In the genomic region with DNA sequence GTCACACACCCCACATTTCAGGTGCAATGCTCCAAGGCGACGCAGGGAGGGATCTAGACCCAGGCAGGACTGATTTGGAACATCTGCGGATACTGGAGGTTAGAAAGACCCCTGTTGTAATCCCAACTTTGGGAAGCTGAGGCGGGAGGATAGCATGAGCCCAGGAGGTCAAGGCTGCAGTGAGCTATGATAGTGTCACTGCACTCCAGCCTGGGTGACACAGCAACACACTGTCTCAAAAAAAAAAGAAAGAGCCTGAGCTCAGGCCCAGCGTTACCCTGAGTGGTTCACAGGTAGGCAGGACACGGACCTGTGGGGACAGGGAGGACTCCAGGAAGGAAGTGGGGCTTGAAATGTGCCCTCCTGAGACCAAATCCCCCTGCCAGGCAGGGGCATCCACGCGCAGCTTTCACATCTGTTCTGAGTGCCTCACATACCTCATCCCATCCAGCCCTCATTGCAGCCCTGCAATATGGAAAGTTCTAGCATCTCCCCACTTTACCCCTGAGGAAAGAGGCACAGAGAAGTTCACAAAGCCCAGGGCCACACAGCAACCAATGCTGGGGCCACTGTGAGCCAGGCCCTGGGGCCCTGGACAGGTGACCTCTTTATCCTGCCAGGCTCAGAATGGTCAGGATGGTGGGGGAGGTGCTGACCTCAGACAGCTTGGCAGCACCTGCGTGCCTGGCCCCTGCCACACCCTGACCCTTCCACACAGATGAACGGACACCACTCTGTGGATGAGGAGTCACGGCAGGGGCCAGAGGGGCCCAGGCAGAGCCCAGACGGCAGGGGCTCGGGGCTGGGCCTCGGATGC, we compare ENCODE assay signal across 16 cellular contexts. TPM values are rescaled to one million over a fixed set of nuclear protein-coding genes. Genes with fewer than 3 reads are reported as not detected.
DNase-seq lines count a peak whose midpoint lies in the region; ATAC-seq and TF ChIP-seq lines count a peak whose summit lies in the region.
"Had no signal": no experiment of that assay in that cellular context is flagged by ENCODE, and none has a peak within 500 bp of the region (broad histone marks: within the 10 kb centered on the region; RNA-seq: fewer than 3 reads in every experiment).

No MANE protein-coding gene starts in this region.

- 66 to 86% (median 73%) methylated on average over 14 of the region's 14 CpGs for WGBS in heart left ventricle, 4 donors

- H3K9me3 ChIP-seq in heart left ventricle (no peaks in the 10 kb centered on the region), uterus (no peaks in the 10 kb centered on the region)
- H3K9me3 ChIP-seq: ascending aorta had no signal

- DNase-seq in heart left ventricle (no peak), Right ventricle myocardium inferior (ENCODE audit: missing footprints) (no peak), mesothelial cell of epicardium (ENCODE audit: low spot score in 2 of 2, unreplicated experiment in 2 of 2) (no peak), uterus (no peak), foreskin keratinocyte (no peak), hepatic stellate cell (ENCODE audit: low spot score) (no peak)
- DNase-seq: activated CD8-positive, alpha-beta memory T cell treated with anti-CD3 and anti-CD28 coated beads for 24 hours; activated effector memory CD4-positive, alpha-beta T cell treated with Interleukin-2 at 50 U/mL for 16 hours; EL; GM23248; natural killer cell; NCI-H774 had no signal

- ATAC-seq in heart left ventricle (no peak), Right ventricle myocardium inferior (no peak), foreskin keratinocyte (no peak), HG03521 (IDR thresholded peaks at IDR 0.05; ENCODE audit: unreplicated experiment) (no peak)
- ATAC-seq: natural killer cell had no signal

- peaks cover 0 to 2% (median 0%) of the 10 kb centered on the region in 5 experiments for H3K9me3 Mint-ChIP-seq in brain
- H3K9me3 Mint-ChIP-seq in mesothelial cell of epicardium, result no peaks in the 10 kb centered on the region
- H3K9me3 Mint-ChIP-seq: dendritic cell treated with granulocyte-macrophage colony-stimulating factor and Interleukin-4, amounts not matched to agents 40 ng/mL and 50 ng/mL, for 4 days; natural killer cell had no signal

- no peak for TF ChIP-seq CTCF in heart left ventricle (IDR thresholded peaks at IDR 0.05)
- no peak for TF ChIP-seq CTCF in brain (conservative IDR thresholded peaks at IDR 0.05)
- no peak for TF ChIP-seq CTCF in mesothelial cell of epicardium (IDR thresholded peaks at IDR 0.05; ENCODE audit: unreplicated experiment)
- TF ChIP-seq CTCF in uterus (IDR thresholded peaks at IDR 0.05), result no peak
- TF ChIP-seq CTCF in foreskin keratinocyte (conservative IDR thresholded peaks at IDR 0.05), result no peak

- H3K4me3 Mint-ChIP-seq in brain, result peak overlapping the region in 1 of 5 experiments; percentile 45
- no peak overlapping the region for H3K4me3 Mint-ChIP-seq in mesothelial cell of epicardium
- H3K4me3 Mint-ChIP-seq: dendritic cell treated with granulocyte-macrophage colony-stimulating factor and Interleukin-4, amounts not matched to agents 40 ng/mL and 50 ng/mL, for 4 days; natural killer cell had no signal

- H3K27me3 Mint-ChIP-seq in brain (no peaks in the 10 kb centered on the region), mesothelial cell of epicardium (ENCODE audit: low read depth) (no peaks in the 10 kb centered on the region)

- no peaks in the 10 kb centered on the region for H3K36me3 ChIP-seq in heart left ventricle
- H3K36me3 ChIP-seq in uterus, result no peaks in the 10 kb centered on the region
- H3K36me3 ChIP-seq: ascending aorta had no signal

- H3K27ac ChIP-seq in heart left ventricle (peak overlapping the region in 11 of 12 donors; percentile 5 to 86 (median 68)), uterus (peak overlapping the region; percentile 83 to 85), foreskin keratinocyte (no peak overlapping the region)
- H3K27ac ChIP-seq: ascending aorta, GM23248 had no signal

- TF ChIP-seq POLR2A in heart left ventricle (IDR thresholded peaks at IDR 0.05) (no peak), uterus (IDR thresholded peaks at IDR 0.05) (no peak)

- H3K4me1 ChIP-seq in heart left ventricle (peaks cover 4 to 99% (median 81%) of the 10 kb centered on the region in 12 donors), uterus (peaks cover 21 to 59% of the 10 kb centered on the region in 2 donors), foreskin keratinocyte (peaks cover 10% of the 10 kb centered on the region)

- no peaks in the 10 kb centered on the region for H3K27me3 ChIP-seq in heart left ventricle
- no peaks in the 10 kb centered on the region for H3K27me3 ChIP-seq in uterus
- H3K27me3 ChIP-seq in foreskin keratinocyte, result no peaks in the 10 kb centered on the region
- H3K27me3 ChIP-seq: ascending aorta had no signal

- intact Hi-C loops in heart left ventricle (cut with DNase I) (loop anchor here in 5 of 10 donors (5.0 kb wide), 2 partner anchors 32 to 37 kb away; a partner anchor contains a TSS), Right ventricle myocardium inferior (cut with DNase I) (no loop called here), uterus (cut with DNase I; ENCODE audit: low total_unique reads) (no loop called here)

- no peaks in the 10 kb centered on the region for H3K36me3 Mint-ChIP-seq in brain
- H3K36me3 Mint-ChIP-seq in mesothelial cell of epicardium, result no peaks in the 10 kb centered on the region
- H3K36me3 Mint-ChIP-seq: natural killer cell had no signal

- H3K27ac Mint-ChIP-seq in brain, result peak overlapping the region in 3 of 5 experiments; percentile 64 to 96 (median 69)
- H3K27ac Mint-ChIP-seq in mesothelial cell of epicardium, result peak overlapping the region; percentile 100
- H3K27ac Mint-ChIP-seq: natural killer cell had no signal

- H3K4me1 Mint-ChIP-seq in brain (peaks cover 99% of the 10 kb centered on the region), mesothelial cell of epicardium (peaks cover 97% of the 10 kb centered on the region)
- H3K4me1 Mint-ChIP-seq: natural killer cell had no signal

- H3K4me3 ChIP-seq in heart left ventricle (no peak overlapping the region), uterus (no peak overlapping the region)
- H3K4me3 ChIP-seq: ascending aorta, GM23248 had no signal

RNA-seq across cellular contexts. Expression of a gene that starts 34.1 kb away (rescaled TPM):
- total RNA-seq in heart left ventricle (10 to 100 TPM; 22.5 to 45.4 (median 29.2) TPM), Right ventricle myocardium inferior (53.1 TPM), mesothelial cell of epicardium (82.2 to 85.2 TPM (median 82.3 TPM) in 3 replicates), uterus (10 to 100 TPM in 2 of 4 donors, 1 to 10 TPM in 1, under 1 TPM in 1; 0.88 to 56.3 (median 13.6) TPM), foreskin keratinocyte (51.9 and 65.2 TPM in 2 replicates)
- polyA plus RNA-seq in heart left ventricle (10 to 100 TPM; 29.7 to 43.5 TPM), brain (ENCODE audit: insufficient read depth, low read depth, low replicate concordance) (41.4 TPM), foreskin keratinocyte (26.0 and 35.4 TPM in 2 replicates)
